8 cellular contexts compared by ENCODE assay signal in the genomic region with DNA sequence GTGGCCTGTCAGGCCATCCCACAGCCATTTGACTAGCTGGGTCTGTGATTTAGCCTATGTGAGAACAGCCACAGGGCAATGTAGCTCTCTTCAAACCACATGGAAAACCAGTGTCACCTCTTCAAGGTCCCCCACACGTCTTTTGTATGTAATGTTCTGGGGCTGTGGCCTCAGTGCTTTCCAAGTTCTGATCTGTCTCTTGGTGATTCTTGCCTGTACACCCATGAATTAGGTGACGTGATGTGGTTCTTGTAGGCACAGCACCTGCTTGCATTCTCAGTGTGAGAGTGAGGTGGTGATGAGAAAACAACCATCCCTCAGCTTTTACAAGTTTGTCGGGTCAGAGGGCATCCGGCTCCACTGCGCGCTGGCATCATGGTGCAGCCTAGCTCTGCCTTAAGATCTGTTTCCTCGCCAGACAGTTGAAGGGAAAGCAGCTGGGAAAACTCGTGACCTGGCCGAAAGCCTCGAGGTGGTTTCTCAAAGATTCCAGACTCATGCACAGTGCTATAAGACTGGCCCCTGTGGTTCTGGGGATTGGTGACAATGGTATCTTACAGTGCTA.
DNase-seq lines count a peak whose midpoint lies in the region; ATAC-seq lines count a peak whose summit lies in the region.

No MANE protein-coding gene starts in this region.

- H3K4me1 Mint-ChIP-seq in activated naive CD8-positive, alpha-beta T cell treated with anti-CD3 and anti-CD28 coated beads, Interleukin-2, amount 10 ng/mL, durations not matched to agents 7 days and 5 days: peaks cover 43% of the 10 kb centered on the region

- no peaks in the 10 kb centered on the region for H3K9me3 ChIP-seq in skeletal muscle tissue (ENCODE audit: control insufficient read depth in 3 of 3, low read length in 3 of 3)

- no peak overlapping the region for H3K9ac ChIP-seq in skeletal muscle tissue (ENCODE audit: low read depth in 1 of 3, low read length in 3 of 3)

- POLR2A ChIA-PET in activated naive CD8-positive, alpha-beta T cell treated with anti-CD3 and anti-CD28 coated beads, Interleukin-2, amount 10 ng/mL, durations not matched to agents 7 days and 5 days (lab: Charles Lee): no interaction called here

- H3K36me3 ChIP-seq in skeletal muscle tissue (ENCODE audit: control insufficient read depth in 3 of 3, insufficient read depth in 3 of 3, low read length in 3 of 3): peaks cover 0 to 4% (median 0%) of the 10 kb centered on the region in 3 donors

- peaks cover 28 to 38% (median 35%) of the 10 kb centered on the region in 3 donors for H3K4me1 ChIP-seq in skeletal muscle tissue (ENCODE audit: control insufficient read depth in 3 of 3, insufficient read depth in 3 of 3, low read length in 3 of 3)

- ATAC-seq in activated naive CD8-positive, alpha-beta T cell treated with anti-CD3 and anti-CD28 coated beads, Interleukin-2, amount 10 ng/mL, durations not matched to agents 7 days and 5 days (ENCODE audit: low read depth): peak; percentile 23
- ATAC-seq in GM21529 (IDR thresholded peaks at IDR 0.05; ENCODE audit: unreplicated experiment) (no peak), HG02678 (IDR thresholded peaks at IDR 0.05; ENCODE audit: unreplicated experiment) (no peak), GM21360 (IDR thresholded peaks at IDR 0.05; ENCODE audit: unreplicated experiment) (no peak)

- H3K9me3 Mint-ChIP-seq in activated naive CD8-positive, alpha-beta T cell treated with anti-CD3 and anti-CD28 coated beads, Interleukin-2, amount 10 ng/mL, durations not matched to agents 7 days and 5 days: peaks cover 13% of the 10 kb centered on the region

- peak overlapping the region; percentile 34 for H3K27ac ChIP-seq in skeletal muscle tissue (ENCODE audit: low read depth, low read length)

- H3K27me3 ChIP-seq in skeletal muscle tissue (ENCODE audit: control insufficient read depth in 3 of 3, insufficient read depth in 3 of 3, low read length in 3 of 3): no peaks in the 10 kb centered on the region

- H3K27me3 Mint-ChIP-seq in activated naive CD8-positive, alpha-beta T cell treated with anti-CD3 and anti-CD28 coated beads, Interleukin-2, amount 10 ng/mL, durations not matched to agents 7 days and 5 days: no peaks in the 10 kb centered on the region

- peaks cover 11% of the 10 kb centered on the region for H3K36me3 Mint-ChIP-seq in activated naive CD8-positive, alpha-beta T cell treated with anti-CD3 and anti-CD28 coated beads, Interleukin-2, amount 10 ng/mL, durations not matched to agents 7 days and 5 days

- DNase-seq in EL: peak; percentile 77
- no peak for DNase-seq in activated naive CD8-positive, alpha-beta T cell treated with anti-CD3 and anti-CD28 coated beads, Interleukin-2, amount 10 ng/mL, durations not matched to agents 7 days and 5 days
- DNase-seq in hepatic stellate cell (ENCODE audit: low spot score): peak; percentile 65
- no peak for DNase-seq in NCI-H2081 treated with DMSO at 0.1 percent for 48 hours (lab: John Stamatoyannopoulos, UW)

- H3K4me3 Mint-ChIP-seq in activated naive CD8-positive, alpha-beta T cell treated with anti-CD3 and anti-CD28 coated beads, Interleukin-2, amount 10 ng/mL, durations not matched to agents 7 days and 5 days: no peak overlapping the region

- no peak overlapping the region for H3K27ac Mint-ChIP-seq in activated naive CD8-positive, alpha-beta T cell treated with anti-CD3 and anti-CD28 coated beads, Interleukin-2, amount 10 ng/mL, durations not matched to agents 7 days and 5 days

- no peak overlapping the region for H3K4me3 ChIP-seq in skeletal muscle tissue (ENCODE audit: low read length in 3 of 3)

Comparison
In these comparisons a context has a peak if more than half of its experiments do, and no peak if none do; other contexts are left out.
1. DNase-seq: peak in EL (single experiment) and hepatic stellate cell (single experiment); none in activated naive CD8-positive, alpha-beta T cell treated with anti-CD3 and anti-CD28 coated beads, Interleukin-2, amount 10 ng/mL, durations not matched to agents 7 days and 5 days (single experiment) and NCI-H2081 treated with DMSO at 0.1 percent for 48 hours (single experiment).